Comparison of ENCODE assay signal across 2 cellular contexts in genomic region chr2:134262666-134263065, GRCh38.
TF ChIP-seq lines count a peak whose summit lies in the region.

No MANE protein-coding gene starts in this region.

TF ChIP-seq in GM12878, 131 proteins besides CTCF, POLR2A, EP300 and RAD21 (continues in another document):
- TF ChIP-seq CREM (IDR thresholded peaks at IDR 0.05; ENCODE audit: low read depth) (peak; percentile 47; the same call in 1 of the 2 replicates), CUX1 (IDR thresholded peaks at IDR 0.05; ENCODE audit: insufficient replicate concordance, low read depth, low read length) (no peak), ATF2 (IDR thresholded peaks at IDR 0.05; ENCODE audit: low read length) (no peak), SKIL (IDR thresholded peaks at IDR 0.05; ENCODE audit: low read depth, poor library complexity, severe bottlenecking) (no peak), MEF2A (IDR thresholded peaks at IDR 0.05; ENCODE audit: insufficient read depth, low read depth, low read length) (0 out of 2 replicates have a peak, but pooled peaks have one; percentile 62), NFXL1 (IDR thresholded peaks at IDR 0.05; ENCODE audit: borderline replicate concordance) (no peak), WRNIP1 (IDR thresholded peaks at IDR 0.05; ENCODE audit: borderline replicate concordance, low read depth, low read length) (no peak), TAF1 (IDR thresholded peaks at IDR 0.05; ENCODE audit: borderline replicate concordance, low read depth, low read length) (no peak), MTA3 (IDR thresholded peaks at IDR 0.05; ENCODE audit: borderline replicate concordance, low read length) (0 out of 2 replicates have a peak, but pooled peaks have one; percentile 35), EED (IDR thresholded peaks at IDR 0.05; ENCODE audit: low read depth) (peak; percentile 6; the same call in 1 of the 2 replicates), MYC (IDR thresholded peaks at IDR 0.05; ENCODE audit: insufficient read depth, insufficient read length, insufficient replicate concordance, low read length, severe bottlenecking) (no peak), ZNF384 (IDR thresholded peaks at IDR 0.05; ENCODE audit: borderline replicate concordance, low read depth, low read length) (no peak)
- TF ChIP-seq, protein P1, sequence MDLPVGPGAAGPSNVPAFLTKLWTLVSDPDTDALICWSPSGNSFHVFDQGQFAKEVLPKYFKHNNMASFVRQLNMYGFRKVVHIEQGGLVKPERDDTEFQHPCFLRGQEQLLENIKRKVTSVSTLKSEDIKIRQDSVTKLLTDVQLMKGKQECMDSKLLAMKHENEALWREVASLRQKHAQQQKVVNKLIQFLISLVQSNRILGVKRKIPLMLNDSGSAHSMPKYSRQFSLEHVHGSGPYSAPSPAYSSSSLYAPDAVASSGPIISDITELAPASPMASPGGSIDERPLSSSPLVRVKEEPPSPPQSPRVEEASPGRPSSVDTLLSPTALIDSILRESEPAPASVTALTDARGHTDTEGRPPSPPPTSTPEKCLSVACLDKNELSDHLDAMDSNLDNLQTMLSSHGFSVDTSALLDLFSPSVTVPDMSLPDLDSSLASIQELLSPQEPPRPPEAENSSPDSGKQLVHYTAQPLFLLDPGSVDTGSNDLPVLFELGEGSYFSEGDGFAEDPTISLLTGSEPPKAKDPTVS (IDR thresholded peaks at IDR 0.05; ENCODE audit: low read depth, low read length): no peak

TF ChIP-seq in HepG2, 621 proteins besides CTCF, POLR2A, EP300 and RAD21 (continued from another document):
- TF ChIP-seq ARHGAP35 (CRISPR knock-in tag; IDR thresholded peaks at IDR 0.05; ENCODE audit: borderline replicate concordance) (no peak), U2AF2 (IDR thresholded peaks at IDR 0.05; ENCODE audit: low read depth, low read length) (no peak), KMT2A (CRISPR knock-in tag; IDR thresholded peaks at IDR 0.05) (no peak), CHD4 (IDR thresholded peaks at IDR 0.05; ENCODE audit: borderline replicate concordance, low read length) (no peak), TBP (CRISPR knock-in tag; IDR thresholded peaks at IDR 0.05) (no peak), ZNF766 (CRISPR knock-in tag; IDR thresholded peaks at IDR 0.05; ENCODE audit: borderline replicate concordance) (no peak), CHCHD3 (CRISPR knock-in tag; IDR thresholded peaks at IDR 0.05) (no peak), ZBTB1 (CRISPR knock-in tag; IDR thresholded peaks at IDR 0.05; ENCODE audit: borderline replicate concordance) (no peak), HOXD1 (CRISPR knock-in tag; IDR thresholded peaks at IDR 0.05) (no peak), SAFB2 (CRISPR knock-in tag; IDR thresholded peaks at IDR 0.05; ENCODE audit: borderline replicate concordance, low read depth) (no peak), BCL6 (CRISPR knock-in tag; IDR thresholded peaks at IDR 0.05) (no peak), KDM1A (CRISPR knock-in tag; IDR thresholded peaks at IDR 0.05) (no peak), ZNF746 (CRISPR knock-in tag; IDR thresholded peaks at IDR 0.05) (no peak), MLLT10 (CRISPR knock-in tag; IDR thresholded peaks at IDR 0.05) (no peak), TEAD3 (CRISPR knock-in tag; optimal IDR thresholded peaks at IDR 0.05; ENCODE audit: borderline replicate concordance) (no peak)
- TF ChIP-seq, protein P2, sequence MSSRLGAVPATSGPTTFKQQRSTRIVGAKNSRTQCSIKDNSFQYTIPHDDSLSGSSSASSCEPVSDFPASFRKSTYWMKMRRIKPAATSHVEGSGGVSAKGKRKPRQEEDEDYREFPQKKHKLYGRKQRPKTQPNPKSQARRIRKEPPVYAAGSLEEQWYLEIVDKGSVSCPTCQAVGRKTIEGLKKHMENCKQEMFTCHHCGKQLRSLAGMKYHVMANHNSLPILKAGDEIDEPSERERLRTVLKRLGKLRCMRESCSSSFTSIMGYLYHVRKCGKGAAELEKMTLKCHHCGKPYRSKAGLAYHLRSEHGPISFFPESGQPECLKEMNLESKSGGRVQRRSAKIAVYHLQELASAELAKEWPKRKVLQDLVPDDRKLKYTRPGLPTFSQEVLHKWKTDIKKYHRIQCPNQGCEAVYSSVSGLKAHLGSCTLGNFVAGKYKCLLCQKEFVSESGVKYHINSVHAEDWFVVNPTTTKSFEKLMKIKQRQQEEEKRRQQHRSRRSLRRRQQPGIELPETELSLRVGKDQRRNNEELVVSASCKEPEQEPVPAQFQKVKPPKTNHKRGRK (CRISPR knock-in tag; IDR thresholded peaks at IDR 0.05): no peak
- TF ChIP-seq, protein P3, sequence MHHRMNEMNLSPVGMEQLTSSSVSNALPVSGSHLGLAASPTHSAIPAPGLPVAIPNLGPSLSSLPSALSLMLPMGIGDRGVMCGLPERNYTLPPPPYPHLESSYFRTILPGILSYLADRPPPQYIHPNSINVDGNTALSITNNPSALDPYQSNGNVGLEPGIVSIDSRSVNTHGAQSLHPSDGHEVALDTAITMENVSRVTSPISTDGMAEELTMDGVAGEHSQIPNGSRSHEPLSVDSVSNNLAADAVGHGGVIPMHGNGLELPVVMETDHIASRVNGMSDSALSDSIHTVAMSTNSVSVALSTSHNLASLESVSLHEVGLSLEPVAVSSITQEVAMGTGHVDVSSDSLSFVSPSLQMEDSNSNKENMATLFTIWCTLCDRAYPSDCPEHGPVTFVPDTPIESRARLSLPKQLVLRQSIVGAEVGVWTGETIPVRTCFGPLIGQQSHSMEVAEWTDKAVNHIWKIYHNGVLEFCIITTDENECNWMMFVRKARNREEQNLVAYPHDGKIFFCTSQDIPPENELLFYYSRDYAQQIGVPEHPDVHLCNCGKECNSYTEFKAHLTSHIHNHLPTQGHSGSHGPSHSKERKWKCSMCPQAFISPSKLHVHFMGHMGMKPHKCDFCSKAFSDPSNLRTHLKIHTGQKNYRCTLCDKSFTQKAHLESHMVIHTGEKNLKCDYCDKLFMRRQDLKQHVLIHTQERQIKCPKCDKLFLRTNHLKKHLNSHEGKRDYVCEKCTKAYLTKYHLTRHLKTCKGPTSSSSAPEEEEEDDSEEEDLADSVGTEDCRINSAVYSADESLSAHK (CRISPR knock-in tag; IDR thresholded peaks at IDR 0.05; ENCODE audit: borderline replicate concordance): no peak
- TF ChIP-seq, protein P4, sequence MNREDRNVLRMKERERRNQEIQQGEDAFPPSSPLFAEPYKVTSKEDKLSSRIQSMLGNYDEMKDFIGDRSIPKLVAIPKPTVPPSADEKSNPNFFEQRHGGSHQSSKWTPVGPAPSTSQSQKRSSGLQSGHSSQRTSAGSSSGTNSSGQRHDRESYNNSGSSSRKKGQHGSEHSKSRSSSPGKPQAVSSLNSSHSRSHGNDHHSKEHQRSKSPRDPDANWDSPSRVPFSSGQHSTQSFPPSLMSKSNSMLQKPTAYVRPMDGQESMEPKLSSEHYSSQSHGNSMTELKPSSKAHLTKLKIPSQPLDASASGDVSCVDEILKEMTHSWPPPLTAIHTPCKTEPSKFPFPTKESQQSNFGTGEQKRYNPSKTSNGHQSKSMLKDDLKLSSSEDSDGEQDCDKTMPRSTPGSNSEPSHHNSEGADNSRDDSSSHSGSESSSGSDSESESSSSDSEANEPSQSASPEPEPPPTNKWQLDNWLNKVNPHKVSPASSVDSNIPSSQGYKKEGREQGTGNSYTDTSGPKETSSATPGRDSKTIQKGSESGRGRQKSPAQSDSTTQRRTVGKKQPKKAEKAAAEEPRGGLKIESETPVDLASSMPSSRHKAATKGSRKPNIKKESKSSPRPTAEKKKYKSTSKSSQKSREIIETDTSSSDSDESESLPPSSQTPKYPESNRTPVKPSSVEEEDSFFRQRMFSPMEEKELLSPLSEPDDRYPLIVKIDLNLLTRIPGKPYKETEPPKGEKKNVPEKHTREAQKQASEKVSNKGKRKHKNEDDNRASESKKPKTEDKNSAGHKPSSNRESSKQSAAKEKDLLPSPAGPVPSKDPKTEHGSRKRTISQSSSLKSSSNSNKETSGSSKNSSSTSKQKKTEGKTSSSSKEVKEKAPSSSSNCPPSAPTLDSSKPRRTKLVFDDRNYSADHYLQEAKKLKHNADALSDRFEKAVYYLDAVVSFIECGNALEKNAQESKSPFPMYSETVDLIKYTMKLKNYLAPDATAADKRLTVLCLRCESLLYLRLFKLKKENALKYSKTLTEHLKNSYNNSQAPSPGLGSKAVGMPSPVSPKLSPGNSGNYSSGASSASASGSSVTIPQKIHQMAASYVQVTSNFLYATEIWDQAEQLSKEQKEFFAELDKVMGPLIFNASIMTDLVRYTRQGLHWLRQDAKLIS (CRISPR knock-in tag; IDR thresholded peaks at IDR 0.05): no peak
- TF ChIP-seq, protein P5, sequence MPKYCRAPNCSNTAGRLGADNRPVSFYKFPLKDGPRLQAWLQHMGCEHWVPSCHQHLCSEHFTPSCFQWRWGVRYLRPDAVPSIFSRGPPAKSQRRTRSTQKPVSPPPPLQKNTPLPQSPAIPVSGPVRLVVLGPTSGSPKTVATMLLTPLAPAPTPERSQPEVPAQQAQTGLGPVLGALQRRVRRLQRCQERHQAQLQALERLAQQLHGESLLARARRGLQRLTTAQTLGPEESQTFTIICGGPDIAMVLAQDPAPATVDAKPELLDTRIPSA (CRISPR knock-in tag; IDR thresholded peaks at IDR 0.05; ENCODE audit: borderline replicate concordance): no peak
